21 cellular contexts compared by ENCODE assay signal in the genomic region with DNA sequence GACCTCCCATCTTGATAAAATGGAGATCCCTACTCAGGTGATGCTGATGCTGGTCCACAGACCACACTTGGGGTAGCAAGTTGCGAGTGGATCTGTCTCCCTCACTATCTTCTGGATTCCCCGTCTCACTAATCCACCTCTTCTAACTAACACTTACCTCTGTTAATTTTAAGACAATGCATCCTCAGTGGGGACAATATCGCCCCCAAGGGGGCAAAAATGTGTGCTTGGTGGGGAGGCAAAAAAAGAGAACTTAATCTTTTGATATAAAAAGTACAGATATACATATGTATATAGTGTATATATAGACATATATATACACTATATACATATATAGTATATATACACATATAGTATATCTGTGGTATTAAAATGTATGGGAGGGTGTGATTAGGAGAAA. TPM values are rescaled to one million over a fixed set of nuclear protein-coding genes. Genes with fewer than 3 reads are reported as not detected.
DNase-seq lines count a peak whose midpoint lies in the region; ATAC-seq, FAIRE-seq and TF ChIP-seq lines count a peak whose summit lies in the region.
"Had no signal": no experiment of that assay in that cellular context is flagged by ENCODE, and none has a peak within 500 bp of the region (broad histone marks: within the 10 kb centered on the region; RNA-seq: fewer than 3 reads in every experiment).

No MANE protein-coding gene starts in this region.

- peak; percentile 34 to 60 for TF ChIP-seq RAD21 in liver (IDR thresholded peaks at IDR 0.05)
- no peak for TF ChIP-seq RAD21 in HepG2 (CRISPR knock-in tag; IDR thresholded peaks at IDR 0.05)

- H3K9ac ChIP-seq in liver (ENCODE audit: low read depth in 1 of 2, low read length in 2 of 2) (no peak overlapping the region), HepG2 (ENCODE audit: insufficient read depth, low read depth, low read length) (no peak overlapping the region)

- H3K4me1 Mint-ChIP-seq in chondrocyte (ENCODE audit: low read depth): peaks cover 17% of the 10 kb centered on the region

- intact Hi-C loops in HepG2 (cut with micrococcal nuclease; ENCODE audit: unreplicated experiment) (no loop called here), aorta (cut with DNase I) (no loop called here), heart left ventricle (cut with DNase I) (loop anchor here in 2 of 10 donors (10.0 kb wide), 3 partner anchors 242 to 598 kb away; no protein-coding TSS in a partner anchor)

- H3K9me3 ChIP-seq in liver (ENCODE audit: control insufficient read depth in 4 of 4, low read length in 3 of 4) (no peaks in the 10 kb centered on the region), HepG2 (ENCODE audit: low read length) (no peaks in the 10 kb centered on the region), aorta (ENCODE audit: control insufficient read depth, low read length) (no peaks in the 10 kb centered on the region), heart left ventricle (no peaks in the 10 kb centered on the region)
- H3K9me3 ChIP-seq: prostate gland, spleen, testis had no signal

- no peaks in the 10 kb centered on the region for H3K9me3 Mint-ChIP-seq in chondrocyte (ENCODE audit: low read depth)
- H3K9me3 Mint-ChIP-seq: naive B cell; T-helper 1 cell treated with Interleukin-12 subunit alpha and Interleukin-12 subunit beta and Interleukin-4 antibody, amounts not matched to agents 30 μg/mL and 1 μg/mL, for 36 hours had no signal

- no peak overlapping the region for H3K27ac Mint-ChIP-seq in chondrocyte (ENCODE audit: unreplicated experiment)
- H3K27ac Mint-ChIP-seq: activated naive CD8-positive, alpha-beta T cell; brain; naive B cell had no signal

- peak; percentile 18 for TF ChIP-seq CTCF in liver (IDR thresholded peaks at IDR 0.05; ENCODE audit: low read depth, low read length, missing input control)
- no peak for TF ChIP-seq CTCF in HepG2 (CRISPR knock-in tag; IDR thresholded peaks at IDR 0.05)
- TF ChIP-seq CTCF in chondrocyte (IDR thresholded peaks at IDR 0.05): peak; percentile 31
- no peak for TF ChIP-seq CTCF in heart left ventricle (IDR thresholded peaks at IDR 0.05)

- peaks cover 28% of the 10 kb centered on the region for H3K27me3 Mint-ChIP-seq in chondrocyte (ENCODE audit: low read depth)

- H3K4me3 ChIP-seq in liver (ENCODE audit: low read depth in 1 of 3, low read length in 3 of 3) (no peak overlapping the region), HepG2 (replicated peaks in 1 of 3; ENCODE audit: insufficient read depth in 1 of 3, low read depth in 2 of 3, low read length in 3 of 3) (no peak overlapping the region), aorta (ENCODE audit: low read length in 2 of 2) (no peak overlapping the region), heart left ventricle (no peak overlapping the region)
- H3K4me3 ChIP-seq: prostate gland, spleen, testis had no signal

- no TSS peak for BruUV-seq in HepG2 (replicated peaks; lab: Mats Ljungman, UMichigan)

- no peak overlapping the region for H3K4me3 Mint-ChIP-seq in chondrocyte (ENCODE audit: unreplicated experiment)
- H3K4me3 Mint-ChIP-seq: activated naive CD8-positive, alpha-beta T cell; naive B cell had no signal

- no peaks in the 10 kb centered on the region for H3K79me2 ChIP-seq in HepG2 (ENCODE audit: insufficient read depth, low read length)

- WGBS in liver: 70% methylated on average over 3 of the region's 3 CpGs
- 0% methylated on average over 3 of the region's 3 CpGs for WGBS in HepG2 (ENCODE audit: low lambda C conversion rate)
- WGBS in aorta, 2 donors: 89 to 91% methylated on average over 3 of the region's 3 CpGs
- WGBS in heart left ventricle, 4 donors: 64 to 69% (median 66%) methylated on average over 3 of the region's 3 CpGs

- TF ChIP-seq EP300 in HepG2 (IDR thresholded peaks at IDR 0.05; ENCODE audit: low read depth in 2 of 2, low read length in 2 of 2): no peak
- TF ChIP-seq EP300 in HepG2 (CRISPR knock-in tag; IDR thresholded peaks at IDR 0.05; ENCODE audit: borderline replicate concordance): no peak

- DNase-seq in HepG2 (ENCODE audit: low spot score): no peak
- DNase-seq in NAMALWA (ENCODE audit: low spot score): peak; percentile 17
- DNase-seq in chondrocyte (ENCODE audit: low spot score): no peak
- DNase-seq in occipital lobe (lab: John Stamatoyannopoulos, UW): no peak
- DNase-seq in aorta: no peak
- no peak for DNase-seq in heart left ventricle
- DNase-seq: activated CD4-positive, CD25-positive, alpha-beta regulatory T cell; activated CD8-positive, alpha-beta memory T cell treated with anti-CD3 and anti-CD28 coated beads, Interleukin-2, amount 50 U/mL, for 4 hours; dermis blood vessel endothelial cell; naive B cell; NCI-H1417 treated with DMSO at 0.1 percent for 48 hours; Right ventricle myocardium superior; spleen; testis had no signal

- H3K36me3 ChIP-seq in liver (ENCODE audit: control insufficient read depth in 4 of 4, insufficient read depth in 3 of 4, low read depth in 1 of 4, low read length in 3 of 4) (no peaks in the 10 kb centered on the region), HepG2 (replicated peaks in 1 of 2; ENCODE audit: control insufficient read depth in 1 of 2, insufficient read depth in 2 of 2, low read length in 2 of 2) (no peaks in the 10 kb centered on the region), aorta (ENCODE audit: control insufficient read depth in 1 of 2, insufficient read depth in 2 of 2, low read length in 1 of 2) (no peaks in the 10 kb centered on the region), heart left ventricle (no peaks in the 10 kb centered on the region)
- H3K36me3 ChIP-seq: prostate gland, spleen had no signal

- H3K4me2 ChIP-seq in HepG2 (ENCODE audit: low read depth, low read length): no peak overlapping the region

- FAIRE-seq in HepG2 (lab: Jason Lieb, UNC): no peak
- FAIRE-seq: H54 had no signal

- H3K27me3 ChIP-seq in liver (ENCODE audit: control insufficient read depth in 4 of 4, insufficient read depth in 4 of 4, low read length in 3 of 4) (peaks cover 0 to 2% (median 0%) of the 10 kb centered on the region in 4 donors), HepG2 (ENCODE audit: control insufficient read depth in 1 of 2, insufficient read depth in 2 of 2, low read length in 2 of 2) (peaks cover 3 to 34% of the 10 kb centered on the region in 2 experiments), aorta (ENCODE audit: control insufficient read depth in 1 of 2, insufficient read depth in 2 of 2, low read length in 1 of 2) (no peaks in the 10 kb centered on the region), heart left ventricle (peaks cover 7 to 71% (median 24%) of the 10 kb centered on the region in 9 donors)
- H3K27me3 ChIP-seq: testis had no signal

- H3K4me1 ChIP-seq in liver (ENCODE audit: control insufficient read depth in 4 of 4, insufficient read depth in 4 of 4, low read length in 3 of 4) (peaks cover 0 to 14% (median 13%) of the 10 kb centered on the region in 4 donors), HepG2 (ENCODE audit: insufficient read depth, low read length) (0 out of 2 replicates have a peak, but pooled peaks cover 3% of the 10 kb centered on the region), aorta (ENCODE audit: control insufficient read depth in 1 of 2, insufficient read depth in 2 of 2, low read length in 2 of 2) (no peaks in the 10 kb centered on the region), heart left ventricle (peaks cover 0 to 18% (median 7%) of the 10 kb centered on the region in 12 donors)
- H3K4me1 ChIP-seq: prostate gland had no signal

- H2AFZ ChIP-seq in HepG2 (ENCODE audit: low read length): no peak overlapping the region

- TF ChIP-seq POLR2A in HepG2 (IDR thresholded peaks at IDR 0.05; ENCODE audit: insufficient read depth in 1 of 2, low read depth in 2 of 2, low read length in 2 of 2): no peak
- no peak for TF ChIP-seq POLR2A in heart left ventricle (IDR thresholded peaks at IDR 0.05)

- POLR2A ChIA-PET in HepG2 (lab: Yijun Ruan, JAX): no interaction called here

- H3K27ac ChIP-seq in liver (ENCODE audit: low read depth in 1 of 2, low read length in 2 of 2) (no peak overlapping the region), HepG2 (ENCODE audit: extremely low read length, insufficient read depth, low read length) (no peak overlapping the region), aorta (ENCODE audit: low read depth in 1 of 2, low read length in 2 of 2) (no peak overlapping the region), heart left ventricle (no peak overlapping the region)
- H3K27ac ChIP-seq: prostate gland, spleen, testis had no signal

- in situ Hi-C loops in HepG2 (cut with HindIII; ENCODE audit: extremely low pct_ligation_motif_present, low pct_unique_long_range_greater_than_20kb): no loop called here

- CTCF ChIA-PET in HepG2 (lab: Yijun Ruan, JAX; ENCODE audit: low intra/inter-chr PET ratio, low total read pairs): no interaction called here

- no peak for ATAC-seq in HepG2
- no peak for ATAC-seq in aorta (ENCODE audit: low FRiP score)
- no peak for ATAC-seq in heart left ventricle

- H3K36me3 Mint-ChIP-seq in chondrocyte (ENCODE audit: low read depth): no peaks in the 10 kb centered on the region
- H3K36me3 Mint-ChIP-seq: activated naive CD8-positive, alpha-beta T cell; brain; naive B cell had no signal

- no peaks in the 10 kb centered on the region for H4K20me1 ChIP-seq in HepG2 (ENCODE audit: insufficient read depth, low read length)

RNA-seq across cellular contexts. Expression of a gene that starts 4.3 kb away (rescaled TPM):
- under 1 TPM in 1 of 2 donors, not detected in 1; under 0.01 TPM for total RNA-seq in liver
- under 1 TPM in 1 of 2 donors, not detected in 1; 0.01 TPM for polyA plus RNA-seq in liver
- total RNA-seq in HepG2 (2016; rRNA removed; fragmentation: Illumina TruSeq; extraction: Trizol): not detected in 2 replicates
- not detected in 2 replicates for total RNA-seq in HepG2 (2016; cell fraction: cytosol; rRNA removed; fragmentation: Illumina TruSeq; extraction: Trizol; ENCODE audit: low read depth)
- not detected in 2 replicates for total RNA-seq in HepG2 (2016; cell fraction: insoluble cytoplasmic fraction; rRNA removed; fragmentation: Illumina TruSeq; extraction: Trizol)
- total RNA-seq in HepG2 (2016; cell fraction: membrane; rRNA removed; fragmentation: Illumina TruSeq; extraction: Trizol): not detected in 2 replicates
- not detected in 2 replicates for total RNA-seq in HepG2 (2016; cell fraction: nucleus; rRNA removed; fragmentation: Illumina TruSeq; extraction: Trizol)
- polyA plus RNA-seq in HepG2 (2011; rRNA removed): not detected in 2 replicates
- not detected in 2 replicates for polyA plus RNA-seq in HepG2 (2011; cell fraction: cytosol; rRNA removed)
- polyA plus RNA-seq in HepG2 (2011; cell fraction: nucleus; rRNA removed): not detected in 2 replicates
- not detected in 2 replicates for polyA plus RNA-seq in HepG2 (2012)
- not detected in 2 replicates for polyA plus RNA-seq in HepG2 (2016; cell fraction: cytosol; fragmentation: Illumina TruSeq; extraction: Trizol; ENCODE audit: low read depth)
- polyA plus RNA-seq in HepG2 (2016; cell fraction: insoluble cytoplasmic fraction; fragmentation: Illumina TruSeq; extraction: Trizol; ENCODE audit: low read depth): not detected in 2 replicates
- polyA plus RNA-seq in HepG2 (2016; cell fraction: membrane; fragmentation: Illumina TruSeq; extraction: Trizol; ENCODE audit: low read depth): not detected in 2 replicates
- polyA plus RNA-seq in HepG2 (2016; cell fraction: nucleus; fragmentation: Illumina TruSeq; extraction: Trizol; ENCODE audit: insufficient read depth, low read depth): not detected in 2 replicates
- not detected in 2 replicates for polyA minus RNA-seq in HepG2 (2011; rRNA and poly(A)+ RNA removed; ENCODE audit: low replicate concordance)
- polyA minus RNA-seq in HepG2 (2011; cell fraction: cytosol; rRNA and poly(A)+ RNA removed): not detected in 2 replicates
- polyA minus RNA-seq in HepG2 (2011; cell fraction: nucleus; rRNA and poly(A)+ RNA removed): not detected in 2 replicates
- total RNA-seq in chondrocyte: 0.05 TPM in 1 of 3 replicates, not detected in the others
- 20.6 TPM for total RNA-seq in occipital lobe
- not detected for total RNA-seq in aorta
- not detected for polyA plus RNA-seq in aorta
- not detected for total RNA-seq in heart left ventricle
- not detected for polyA plus RNA-seq in heart left ventricle
- total RNA-seq: dermis blood vessel endothelial cell, lung microvascular endothelial cell, Right ventricle myocardium superior had no signal

Comparison
In these comparisons a context has a peak if more than half of its experiments do, and no peak if none do; other contexts are left out.
1. CTCF ChIP-seq: peak in liver (single experiment) and chondrocyte (single experiment); none in HepG2 (single experiment) and heart left ventricle (0 of 12).
2. RNA of a gene that starts 4.3 kb away (total RNA-seq): 20.6 TPM in occipital lobe (single experiment); 0.05 TPM in chondrocyte, not detected in aorta, under 0.01 TPM in liver, not detected in HepG2 and not detected in heart left ventricle; every median in the first group is over 10 times any median in the second.